Comparison of ENCODE assay signal across 3 cellular contexts in genomic region chr4:39429476-39430310, GRCh38.
TF ChIP-seq lines count a peak whose summit lies in the region.

No MANE protein-coding gene starts in this region.

TF ChIP-seq in HEK293, 187 proteins besides CTCF, POLR2A, EP300 and RAD21:
- TF ChIP-seq ZNF518A (tag by site-specific recombination; conservative IDR thresholded peaks at IDR 0.05; ENCODE audit: low read depth), result no peak
- TF ChIP-seq SCRT2 (tag by site-specific recombination; IDR thresholded peaks at IDR 0.05), result peak; percentile 76
- no peak for TF ChIP-seq ZNF529 (tag by site-specific recombination; IDR thresholded peaks at IDR 0.05; ENCODE audit: insufficient replicate concordance)

TF ChIP-seq in H1, 55 proteins besides CTCF, POLR2A, EP300 and RAD21:
- no peak for TF ChIP-seq BRCA1 (IDR thresholded peaks at IDR 0.05; ENCODE audit: low read depth, low read length)
TF ChIP-seq in H1: peak in this region for 0.

TF ChIP-seq in liver, 16 proteins besides CTCF, POLR2A, EP300 and RAD21:
- TF ChIP-seq SP1 (IDR thresholded peaks at IDR 0.05) (peak; percentile 67), EGR1 (IDR thresholded peaks at IDR 0.05; ENCODE audit: low read depth in 2 of 2) (peak in 1 of 2 donors; percentile 10), TAF1 (conservative IDR thresholded peaks at IDR 0.05) (no peak), HNF4A (conservative IDR thresholded peaks at IDR 0.05) (peak; percentile 78 to 80), ZBTB33 (IDR thresholded peaks at IDR 0.05) (no peak), JUND (IDR thresholded peaks at IDR 0.05) (peak in 1 of 2 donors; percentile 26), NR2F2 (IDR thresholded peaks at IDR 0.05) (no peak), ATF3 (IDR thresholded peaks at IDR 0.05) (no peak), FOXA2 (IDR thresholded peaks at IDR 0.05) (no peak), FOXA1 (IDR thresholded peaks at IDR 0.05) (no peak), GABPA (IDR thresholded peaks at IDR 0.05 in 1 of 2, conservative IDR thresholded peaks at IDR 0.05 in 1 of 2) (no peak), YY1 (IDR thresholded peaks at IDR 0.05) (peak; percentile 60), HNF4G (IDR thresholded peaks at IDR 0.05) (no peak), MAX (IDR thresholded peaks at IDR 0.05) (peak; percentile 54), RXRA (IDR thresholded peaks at IDR 0.05) (peak; percentile 73 to 77), REST (IDR thresholded peaks at IDR 0.05) (no peak)
